In genomic region chr2:48944961-48945360, GRCh38 we compare ENCODE assay signal across 37 cellular contexts.
"Had no signal": no experiment of that assay in that cellular context is flagged by ENCODE, and none has a peak within 500 bp of the region (broad histone marks: within the 10 kb centered on the region; RNA-seq: fewer than 3 reads in every experiment).

No MANE protein-coding gene starts in this region.

- H3K9me3 ChIP-seq: adrenal gland, ascending aorta, breast epithelium, colonic mucosa, heart left ventricle, stomach, suprapubic skin, tibial artery, upper lobe of right lung had no signal

- ATAC-seq: activated CD4-positive, CD25-positive, alpha-beta regulatory T cell treated with anti-CD3 and anti-CD28 coated beads, Interleukin-2, amount 50 U/mL, for 24 hours; foreskin keratinocyte; heart left ventricle; naive thymus-derived CD4-positive, alpha-beta T cell; sciatic nerve; stimulated activated memory B cell treated with anti-CD40 and anti-IgM and Interleukin-4, amounts not matched to agents 10 μg/mL and 1 μg/mL and 100 μg/mL, for 72 hours; T-helper 17 cell; upper lobe of right lung had no signal

- H3K27ac ChIP-seq: adrenal gland, ascending aorta, breast epithelium, colonic mucosa, epithelial cell of prostate, foreskin keratinocyte, heart left ventricle, stomach, suprapubic skin, tibial artery, upper lobe of right lung, WERI-Rb-1 had no signal

- H3K4me3 Mint-ChIP-seq: activated naive CD4-positive, alpha-beta T cell treated with anti-CD3 and anti-CD28 coated beads for 36 hours; activated naive CD8-positive, alpha-beta T cell treated with anti-CD3 and anti-CD28 coated beads for 36 hours; activated T-helper 1 cell treated with anti-CD3 and anti-CD28 coated beads, Interleukin-12 subunit alpha, Interleukin-12 subunit beta, Interleukin-2, Interleukin-4 antibody, amounts not matched to agents 30 ng/mL and 10 ng/mL and 1 ng/mL, durations not matched to agents 14 hours and 24 hours and 36 hours; immature natural killer cell; memory B cell; naive thymus-derived CD4-positive, alpha-beta T cell; stimulated activated memory B cell treated with anti-CD40 and anti-IgM and Interleukin-4, amounts not matched to agents 10 μg/mL and 1 μg/mL and 100 μg/mL, for 72 hours; T-helper 17 cell had no signal

- H3K36me3 ChIP-seq: adrenal gland, ascending aorta, breast epithelium, colonic mucosa, heart left ventricle, stomach, suprapubic skin, tibial artery, upper lobe of right lung, WERI-Rb-1 had no signal

- H3K4me3 ChIP-seq: adrenal gland, ascending aorta, breast epithelium, colonic mucosa, heart left ventricle, stomach, suprapubic skin, tibial artery, upper lobe of right lung had no signal

- H3K4me1 ChIP-seq: adrenal gland, breast epithelium, colonic mucosa, foreskin keratinocyte, suprapubic skin, upper lobe of right lung had no signal

- H3K9me3 Mint-ChIP-seq: activated naive CD4-positive, alpha-beta T cell treated with anti-CD3 and anti-CD28 coated beads for 36 hours; activated naive CD8-positive, alpha-beta T cell treated with anti-CD3 and anti-CD28 coated beads for 36 hours; activated T-helper 1 cell treated with anti-CD3 and anti-CD28 coated beads, Interleukin-12 subunit alpha, Interleukin-12 subunit beta, Interleukin-2, Interleukin-4 antibody, amounts not matched to agents 30 ng/mL and 10 ng/mL and 1 ng/mL, durations not matched to agents 14 hours and 24 hours and 36 hours; immature natural killer cell; memory B cell; naive thymus-derived CD4-positive, alpha-beta T cell; stimulated activated memory B cell treated with anti-CD40 and anti-IgM and Interleukin-4, amounts not matched to agents 10 μg/mL and 1 μg/mL and 100 μg/mL, for 72 hours had no signal

- H3K27ac Mint-ChIP-seq: activated naive CD4-positive, alpha-beta T cell treated with anti-CD3 and anti-CD28 coated beads for 36 hours; activated naive CD8-positive, alpha-beta T cell treated with anti-CD3 and anti-CD28 coated beads for 36 hours; activated T-helper 1 cell treated with anti-CD3 and anti-CD28 coated beads, Interleukin-12 subunit alpha, Interleukin-12 subunit beta, Interleukin-2, Interleukin-4 antibody, amounts not matched to agents 30 ng/mL and 10 ng/mL and 1 ng/mL, durations not matched to agents 14 hours and 24 hours and 36 hours; immature natural killer cell; memory B cell; naive thymus-derived CD4-positive, alpha-beta T cell; stimulated activated memory B cell treated with anti-CD40 and anti-IgM and Interleukin-4, amounts not matched to agents 10 μg/mL and 1 μg/mL and 100 μg/mL, for 72 hours; T-helper 17 cell had no signal

- H3K4me1 Mint-ChIP-seq: activated naive CD8-positive, alpha-beta T cell treated with anti-CD3 and anti-CD28 coated beads for 36 hours; immature natural killer cell; memory B cell; naive thymus-derived CD4-positive, alpha-beta T cell had no signal

- DNase-seq: activated CD4-positive, alpha-beta T cell treated with anti-CD3 and anti-CD28 coated beads for 48 hours; activated CD4-positive, alpha-beta T cell treated with anti-CD3 and anti-CD28 coated beads, Interleukin-2, amount 50 U/mL, for 48 hours; activated CD8-positive, alpha-beta memory T cell treated with anti-CD3 and anti-CD28 coated beads for 24 hours; activated effector memory CD4-positive, alpha-beta T cell treated with anti-CD3 and anti-CD28 coated beads, Interleukin-2, amount 50 U/mL, for 16 hours; activated naive CD4-positive, alpha-beta T cell treated with anti-CD3 and anti-CD28 coated beads for 36 hours; activated naive CD8-positive, alpha-beta T cell treated with anti-CD3 and anti-CD28 coated beads for 36 hours; activated T-cell treated with anti-CD3 and anti-CD28 coated beads, Interleukin-2, amount 50 U/mL, for 1 hour; adrenal gland; central memory CD4-positive, alpha-beta T cell; colonic mucosa; effector CD8-positive, alpha-beta T cell; foreskin keratinocyte; heart left ventricle; hypothalamus; immature natural killer cell; midbrain; naive thymus-derived CD4-positive, alpha-beta T cell; small intestine; stimulated activated CD4-positive, alpha-beta T cell treated with anti-CD3 and anti-CD28 coated beads, Interleukin-1b, Interleukin-23, amount 100 ng/mL, for 48 hours; stimulated activated CD4-positive, alpha-beta T cell treated with anti-CD3 and anti-CD28 coated beads, Interleukin-4, amount 100 ng/mL, for 4 hours; stimulated activated CD8-positive, alpha-beta memory T cell treated with anti-CD3 and anti-CD28 coated beads, Interleukin-4, amount 100 ng/mL, for 48 hours; stomach; SW 1271; T-helper 17 cell; T1000; tibial artery; upper lobe of right lung; WERI-Rb-1 had no signal

- H3K27me3 ChIP-seq: adrenal gland, ascending aorta, breast epithelium, colonic mucosa, foreskin keratinocyte, heart left ventricle, stomach, suprapubic skin, tibial artery, upper lobe of right lung had no signal

- H3K27me3 Mint-ChIP-seq: stimulated activated memory B cell treated with anti-CD40 and anti-IgM and Interleukin-4, amounts not matched to agents 10 μg/mL and 1 μg/mL and 100 μg/mL, for 72 hours had no signal

- H3K36me3 Mint-ChIP-seq: activated naive CD8-positive, alpha-beta T cell treated with anti-CD3 and anti-CD28 coated beads for 36 hours; immature natural killer cell; memory B cell; naive thymus-derived CD4-positive, alpha-beta T cell; stimulated activated memory B cell treated with anti-CD40 and anti-IgM and Interleukin-4, amounts not matched to agents 10 μg/mL and 1 μg/mL and 100 μg/mL, for 72 hours had no signal
